Comparison of ENCODE assay signal across 14 cellular contexts in genomic region chr1:243230914-243231313, GRCh38. TPM values are rescaled to one million over a fixed set of nuclear protein-coding genes. Genes with fewer than 3 reads are reported as not detected.
DNase-seq lines count a peak whose midpoint lies in the region; ATAC-seq, FAIRE-seq and TF ChIP-seq lines count a peak whose summit lies in the region.
"Had no signal": no experiment of that assay in that cellular context is flagged by ENCODE, and none has a peak within 500 bp of the region (broad histone marks: within the 10 kb centered on the region; RNA-seq: fewer than 3 reads in every experiment).

No MANE protein-coding gene starts in this region.

- no peak overlapping the region for H3K4me3 Mint-ChIP-seq in CD8-positive, alpha-beta T cell
- no peak overlapping the region for H3K4me3 Mint-ChIP-seq in HFFc6
- H3K4me3 Mint-ChIP-seq: T-helper 1 cell treated with Interleukin-12 subunit alpha and Interleukin-12 subunit beta and Interleukin-4 antibody, amounts not matched to agents 30 μg/mL and 1 μg/mL, for 36 hours had no signal

- no peaks in the 10 kb centered on the region for H4K20me1 ChIP-seq in OCI-LY7 (ENCODE audit: insufficient read depth, low read length)
- no peaks in the 10 kb centered on the region for H4K20me1 ChIP-seq in fibroblast of lung (ENCODE audit: control insufficient read depth, extremely low read depth, insufficient read depth, low read length)

- H3K27me3 ChIP-seq in CD8-positive, alpha-beta T cell (ENCODE audit: insufficient read depth, low read length) = no peaks in the 10 kb centered on the region
- H3K27me3 ChIP-seq in fibroblast of lung (ENCODE audit: control insufficient read depth, insufficient read depth, low read length) = no peaks in the 10 kb centered on the region
- H3K27me3 ChIP-seq in esophagus squamous epithelium = no peaks in the 10 kb centered on the region
- no peaks in the 10 kb centered on the region for H3K27me3 ChIP-seq in spleen (replicated peaks in 1 of 7)
- H3K27me3 ChIP-seq: dorsolateral prefrontal cortex had no signal

- H3K4me2 ChIP-seq in OCI-LY7 (ENCODE audit: low read length) (no peak overlapping the region), fibroblast of lung (ENCODE audit: extremely low read depth, insufficient read depth, low read length) (no peak overlapping the region)
- H3K4me2 ChIP-seq: KMS-11 had no signal

- intact Hi-C loops in CD8-positive, alpha-beta T cell (cut with DNase I, micrococcal nuclease) = loop anchor here in 1 of 2 experiments (1.0 kb wide), 1 partner anchor 17 kb away; no protein-coding TSS in a partner anchor
- intact Hi-C loops in OCI-LY7 (cut with micrococcal nuclease; ENCODE audit: unreplicated experiment) (no loop called here), esophagus squamous epithelium (cut with DNase I) (no loop called here), spleen (cut with DNase I; ENCODE audit: low total_unique reads) (no loop called here)

- H2AFZ ChIP-seq in OCI-LY7 (ENCODE audit: low read length) = no peak overlapping the region
- no peak overlapping the region for H2AFZ ChIP-seq in fibroblast of lung (ENCODE audit: low read length)

- peaks cover 44% of the 10 kb centered on the region for H3K36me3 Mint-ChIP-seq in CD8-positive, alpha-beta T cell
- peaks cover 56% of the 10 kb centered on the region for H3K36me3 Mint-ChIP-seq in HFFc6 (ENCODE audit: low read depth)

- TF ChIP-seq POLR2A in esophagus squamous epithelium (IDR thresholded peaks at IDR 0.05) (no peak), spleen (IDR thresholded peaks at IDR 0.05) (no peak)

- no peak overlapping the region for H3K9ac ChIP-seq in fibroblast of lung (ENCODE audit: insufficient read depth, low read length)
- H3K9ac ChIP-seq: KMS-11 had no signal

- H3K9me2 ChIP-seq in OCI-LY7 (ENCODE audit: insufficient read depth, low read length) = no peaks in the 10 kb centered on the region

- no peak overlapping the region for H3K4me3 ChIP-seq in CD8-positive, alpha-beta T cell (ENCODE audit: low read depth, low read length)
- H3K4me3 ChIP-seq in OCI-LY7 (ENCODE audit: low read depth, low read length, poor library complexity, severe bottlenecking) = no peak overlapping the region
- H3K4me3 ChIP-seq in fibroblast of lung (replicated peaks in 1 of 4; ENCODE audit: control extremely low read depth in 1 of 4, insufficient read depth in 1 of 4, low read depth in 3 of 4, low read length in 4 of 4) = no peak overlapping the region
- no peak overlapping the region for H3K4me3 ChIP-seq in esophagus squamous epithelium
- no peak overlapping the region for H3K4me3 ChIP-seq in spleen
- H3K4me3 ChIP-seq in foreskin fibroblast (ENCODE audit: low read depth in 1 of 2, low read length in 2 of 2) = no peak overlapping the region
- H3K4me3 ChIP-seq: dorsolateral prefrontal cortex, psoas muscle had no signal

- H3K9me3 Mint-ChIP-seq in CD8-positive, alpha-beta T cell = peaks cover 32% of the 10 kb centered on the region
- peaks cover 43% of the 10 kb centered on the region for H3K9me3 Mint-ChIP-seq in HFFc6

- no peak for DNase-seq in CD8-positive, alpha-beta T cell
- DNase-seq in HFFc6 = peak; percentile 45
- peak; percentile 46 for DNase-seq in OCI-LY7 (ENCODE audit: low spot score)
- DNase-seq in fibroblast of lung (ENCODE audit: low read depth in 2 of 2) = peak; percentile 29 to 57
- DNase-seq in esophagus squamous epithelium (lab: John Stamatoyannopoulos, UW) = no peak
- DNase-seq in spleen = no peak
- no peak for DNase-seq in GM19239 (ENCODE audit: insufficient read length, low spot score)
- no peak for DNase-seq in foreskin fibroblast
- DNase-seq: dorsolateral prefrontal cortex, GDM1, psoas muscle had no signal

- H3K27me3 Mint-ChIP-seq in CD8-positive, alpha-beta T cell (ENCODE audit: low read depth) = no peaks in the 10 kb centered on the region
- no peaks in the 10 kb centered on the region for H3K27me3 Mint-ChIP-seq in HFFc6 (ENCODE audit: insufficient read depth)

- CTCF ChIA-PET in CD8-positive, alpha-beta T cell (lab: Charles Lee) = interaction anchor here (0.7 kb wide), 1 partner anchor 1041 kb away, joined by 3 read pairs; no protein-coding TSS in a partner anchor
- CTCF ChIA-PET in OCI-LY7 (lab: Charles Lee; ENCODE audit: unreplicated experiment) = no interaction called here

- ATAC-seq in CD8-positive, alpha-beta T cell = peak; percentile 48
- ATAC-seq: psoas muscle had no signal

- H3K4me1 Mint-ChIP-seq in CD8-positive, alpha-beta T cell (ENCODE audit: low read depth) = peaks cover 18% of the 10 kb centered on the region
- peaks cover 50% of the 10 kb centered on the region for H3K4me1 Mint-ChIP-seq in HFFc6 (ENCODE audit: low read depth)

- no peaks in the 10 kb centered on the region for H3K4me1 ChIP-seq in CD8-positive, alpha-beta T cell (ENCODE audit: insufficient read depth, low read length)
- H3K4me1 ChIP-seq in OCI-LY7 (ENCODE audit: insufficient read depth, low read length, poor library complexity, severe bottlenecking) = peaks cover 2% of the 10 kb centered on the region
- no peaks in the 10 kb centered on the region for H3K4me1 ChIP-seq in fibroblast of lung (ENCODE audit: control insufficient read depth, extremely low read depth, insufficient read depth, low read length)
- peaks cover 0 to 11% (median 5%) of the 10 kb centered on the region in 3 donors for H3K4me1 ChIP-seq in esophagus squamous epithelium
- peaks cover 0 to 10% (median 2%) of the 10 kb centered on the region in 6 donors for H3K4me1 ChIP-seq in spleen

- H3K79me2 ChIP-seq in OCI-LY7 (ENCODE audit: insufficient read depth, low read depth, low read length) (peaks cover 96% of the 10 kb centered on the region), fibroblast of lung (ENCODE audit: control insufficient read depth, insufficient read depth, low read length) (peaks cover 87% of the 10 kb centered on the region)

- no peak overlapping the region for H3K27ac ChIP-seq in CD8-positive, alpha-beta T cell (ENCODE audit: low read depth, low read length)
- H3K27ac ChIP-seq in OCI-LY7 (ENCODE audit: low read depth, low read length, poor library complexity, severe bottlenecking) (no peak overlapping the region), fibroblast of lung (ENCODE audit: insufficient read depth, low read length) (no peak overlapping the region), esophagus squamous epithelium (no peak overlapping the region), spleen (no peak overlapping the region)
- H3K27ac ChIP-seq: dorsolateral prefrontal cortex, psoas muscle had no signal

- POLR2A ChIA-PET in CD8-positive, alpha-beta T cell (lab: Charles Lee) = interaction anchor here (0.9 kb wide), 1 partner anchor 1627 kb away, joined by 3 read pairs; no protein-coding TSS in a partner anchor
- POLR2A ChIA-PET in OCI-LY7 (lab: Charles Lee) = interaction anchor here (0.6 to 1.9 kb wide), 5 partner anchors 11 to 68 kb away, joined by 3 to 11 read pairs (median 3); partner anchors contain the start of genes CEP170 and SDCCAG8

- no peak for FAIRE-seq in GM19239 (lab: Jason Lieb, UNC)
- FAIRE-seq: islet of Langerhans had no signal

- TF ChIP-seq CTCF in CD8-positive, alpha-beta T cell (IDR thresholded peaks at IDR 0.05) = no peak
- TF ChIP-seq CTCF in HFFc6 (IDR thresholded peaks at IDR 0.05) = no peak
- no peak for TF ChIP-seq CTCF in OCI-LY7 (conservative IDR thresholded peaks at IDR 0.05; ENCODE audit: low read length)
- no peak for TF ChIP-seq CTCF in fibroblast of lung (conservative IDR thresholded peaks at IDR 0.05 in 1 of 2, IDR thresholded peaks at IDR 0.05 in 1 of 2; ENCODE audit: low read depth in 1 of 2, low read length in 2 of 2)
- TF ChIP-seq CTCF in esophagus squamous epithelium (IDR thresholded peaks at IDR 0.05) = no peak
- TF ChIP-seq CTCF in spleen (IDR thresholded peaks at IDR 0.05 in 8 of 11, conservative IDR thresholded peaks at IDR 0.05 in 3 of 11) = no peak
- TF ChIP-seq CTCF in foreskin fibroblast (IDR thresholded peaks at IDR 0.05; ENCODE audit: low read depth, low read length) = no peak

- H3K27ac Mint-ChIP-seq in CD8-positive, alpha-beta T cell = no peak overlapping the region
- no peak overlapping the region for H3K27ac Mint-ChIP-seq in HFFc6
- H3K27ac Mint-ChIP-seq: T-helper 1 cell treated with Interleukin-12 subunit alpha and Interleukin-12 subunit beta and Interleukin-4 antibody, amounts not matched to agents 30 μg/mL and 1 μg/mL, for 36 hours had no signal

- H3K36me3 ChIP-seq in CD8-positive, alpha-beta T cell (ENCODE audit: insufficient read depth, low read length) = no peaks in the 10 kb centered on the region
- H3K36me3 ChIP-seq in OCI-LY7 (ENCODE audit: insufficient read depth, low read length) (peaks cover 60% of the 10 kb centered on the region), fibroblast of lung (ENCODE audit: control insufficient read depth, insufficient read depth, low read length) (no peaks in the 10 kb centered on the region), esophagus squamous epithelium (peaks cover 0 to 11% (median 0%) of the 10 kb centered on the region in 3 donors), spleen (peaks cover 0 to 34% (median 4%) of the 10 kb centered on the region in 6 donors)

- peaks cover 6% of the 10 kb centered on the region for H3K9me3 ChIP-seq in CD8-positive, alpha-beta T cell (ENCODE audit: low read length)
- H3K9me3 ChIP-seq in OCI-LY7 (ENCODE audit: low read length) = peaks cover 79% of the 10 kb centered on the region
- H3K9me3 ChIP-seq in fibroblast of lung (ENCODE audit: control insufficient read depth, insufficient read depth, low read depth, low read length) = no peaks in the 10 kb centered on the region
- H3K9me3 ChIP-seq in esophagus squamous epithelium = peaks cover 0 to 35% (median 22%) of the 10 kb centered on the region in 3 donors
- peaks cover 16 to 54% (median 46%) of the 10 kb centered on the region in 8 donors for H3K9me3 ChIP-seq in spleen

- no TSS peak for BruUV-seq in OCI-LY7 (replicated peaks; lab: Mats Ljungman, UMichigan)

RNA-seq across cellular contexts. Expression of gene CEP170, which starts 24.2 kb away (rescaled TPM):
- 10 to 100 TPM; 23.9 to 26.6 TPM for total RNA-seq in CD8-positive, alpha-beta T cell
- total RNA-seq in HFFc6 (2021; fragmentation: NEBNext Ultra II Directional; extraction: Animal tissue kit (Norgen Biotek cat#: 25700)) = 100 to 1,000 TPM in 5 of 6 experiments, 10 to 100 TPM in 1; 98.6 to 131 (median 117) TPM
- 57.6 and 64.7 TPM in 2 replicates for total RNA-seq in OCI-LY7 (2014; rRNA removed; shearing (Covaris generic))
- 69.7 and 85.4 TPM in 2 replicates for total RNA-seq in OCI-LY7 (2022)
- 75.2 and 86.0 TPM in 2 replicates for total RNA-seq in fibroblast of lung
- polyA plus RNA-seq in fibroblast of lung = 84.8 and 92.0 TPM in 2 replicates
- 45.7 and 49.6 TPM in 2 replicates for polyA plus RNA-seq in fibroblast of lung (2012)
- polyA minus RNA-seq in fibroblast of lung (ENCODE audit: low replicate concordance) = 33.9 and 38.8 TPM in 2 replicates
- 10 to 100 TPM; 10.4 to 19.5 (median 11.4) TPM for total RNA-seq in esophagus squamous epithelium
- 10 to 100 TPM; 59.5 to 92.8 (median 81.7) TPM for total RNA-seq in spleen
- polyA plus RNA-seq in spleen = 10 to 100 TPM; 17.3 to 21.2 (median 18.0) TPM

RNA-seq across cellular contexts. Expression of gene SDCCAG8, which starts 24.9 kb away (rescaled TPM):
- 10 to 100 TPM; 17.7 to 25.4 TPM for total RNA-seq in CD8-positive, alpha-beta T cell
- 10 to 100 TPM; 22.3 to 31.2 (median 26.1) TPM for total RNA-seq in HFFc6 (2021; fragmentation: NEBNext Ultra II Directional; extraction: Animal tissue kit (Norgen Biotek cat#: 25700))
- total RNA-seq in OCI-LY7 (2014; rRNA removed; shearing (Covaris generic)) = 13.4 and 18.1 TPM in 2 replicates
- 26.2 and 28.7 TPM in 2 replicates for total RNA-seq in OCI-LY7 (2022)
- total RNA-seq in fibroblast of lung = 53.2 and 72.7 TPM in 2 replicates
- 27.0 and 34.8 TPM in 2 replicates for polyA plus RNA-seq in fibroblast of lung
- 21.6 and 23.8 TPM in 2 replicates for polyA plus RNA-seq in fibroblast of lung (2012)
- polyA minus RNA-seq in fibroblast of lung (ENCODE audit: low replicate concordance) = 5.0 and 8.2 TPM in 2 replicates
- total RNA-seq in esophagus squamous epithelium = 10 to 100 TPM; 17.5 to 37.6 (median 21.7) TPM
- total RNA-seq in spleen = 10 to 100 TPM; 37.5 to 79.3 (median 55.1) TPM
- 10 to 100 TPM; 14.8 to 25.4 (median 18.9) TPM for polyA plus RNA-seq in spleen

Comparison
In these comparisons a context has a peak if more than half of its experiments do, and no peak if none do; other contexts are left out.
1. DNase-seq: peak in HFFc6 (single experiment), OCI-LY7 (single experiment) and fibroblast of lung (2 of 2); none in CD8-positive, alpha-beta T cell (0 of 7), esophagus squamous epithelium (single experiment), spleen (single experiment), GM19239 (single experiment) and foreskin fibroblast (0 of 2).